12 cellular contexts compared by ENCODE assay signal in the genomic region with DNA sequence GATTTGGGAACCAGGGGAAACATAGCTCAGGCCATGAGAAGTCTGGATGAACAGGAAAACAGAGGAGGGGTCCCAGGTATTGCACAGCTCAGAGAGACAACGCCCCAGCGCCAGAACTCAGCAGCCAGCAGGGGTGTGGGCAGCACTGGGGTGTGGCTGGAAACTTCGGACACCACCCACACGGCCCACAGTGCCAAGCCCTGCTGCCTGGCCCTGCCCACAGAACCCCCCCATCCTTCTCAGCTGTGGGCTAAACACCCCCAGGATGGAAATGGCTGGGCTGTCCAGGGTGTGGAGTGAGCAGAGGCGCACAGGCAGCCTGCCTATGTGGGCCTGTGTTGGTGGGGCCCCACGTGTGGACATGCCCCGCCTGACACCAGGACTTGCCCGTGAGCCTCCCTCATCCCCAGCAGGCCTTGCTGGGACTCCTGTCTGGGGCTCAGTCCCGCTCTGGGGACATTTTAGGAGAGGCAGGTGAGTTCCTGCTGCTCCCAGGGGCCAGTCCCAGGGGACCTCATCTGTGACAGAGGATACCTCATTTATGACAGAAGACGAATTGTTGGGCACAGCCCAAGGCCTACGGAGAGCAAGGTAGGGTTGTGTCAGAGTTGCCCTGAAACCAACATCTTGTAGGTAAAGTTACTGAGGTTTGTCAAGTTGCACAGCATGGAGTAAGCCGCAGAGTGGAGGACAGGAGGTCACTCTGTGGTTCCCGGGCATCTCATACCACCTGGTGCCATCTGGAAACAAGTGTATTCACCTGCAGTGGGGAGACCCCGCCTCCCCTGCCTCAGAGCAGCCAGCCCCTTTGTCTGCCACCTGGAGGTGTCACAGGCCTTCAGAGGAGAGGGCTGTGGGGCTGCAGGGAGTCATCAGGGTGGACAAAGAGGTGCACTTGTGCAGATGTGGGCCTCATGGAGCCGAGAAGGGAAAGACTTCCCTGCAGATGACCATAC.
DNase-seq lines count a peak whose midpoint lies in the region; ATAC-seq and TF ChIP-seq lines count a peak whose summit lies in the region.
"Had no signal": no experiment of that assay in that cellular context is flagged by ENCODE, and none has a peak within 500 bp of the region (broad histone marks: within the 10 kb centered on the region; RNA-seq: fewer than 3 reads in every experiment).

No MANE protein-coding gene starts in this region.

- peaks cover 2% of the 10 kb centered on the region for H3K36me3 Mint-ChIP-seq in activated naive CD8-positive, alpha-beta T cell
- H3K36me3 Mint-ChIP-seq in natural killer cell: no peaks in the 10 kb centered on the region

- TF ChIP-seq CTCF in HEK293 (tag by site-specific recombination; IDR thresholded peaks at IDR 0.05) (no peak), natural killer cell (IDR thresholded peaks at IDR 0.05) (no peak)

- H3K4me1 ChIP-seq in BLaER1 (peaks cover 100% of the 10 kb centered on the region), HEK293 (ENCODE audit: control insufficient read depth, insufficient read depth, low read length) (no peaks in the 10 kb centered on the region)

- peak overlapping the region; percentile 65 for H3K27ac ChIP-seq in BLaER1
- H3K27ac ChIP-seq in HEK293 (ENCODE audit: extremely low read depth, low read depth, low read length): no peak overlapping the region

- no peaks in the 10 kb centered on the region for H3K9me3 Mint-ChIP-seq in activated naive CD8-positive, alpha-beta T cell (ENCODE audit: low read depth)
- peaks cover 0 to 3% of the 10 kb centered on the region in 2 donors for H3K9me3 Mint-ChIP-seq in natural killer cell

- peak overlapping the region; percentile 62 for H3K4me2 ChIP-seq in BLaER1
- H3K4me2 ChIP-seq: smooth muscle cell had no signal

- H3K27me3 ChIP-seq in BLaER1: no peaks in the 10 kb centered on the region

- H3K27ac Mint-ChIP-seq in activated naive CD8-positive, alpha-beta T cell: peak overlapping the region; percentile 94
- peak overlapping the region; percentile 73 to 80 for H3K27ac Mint-ChIP-seq in natural killer cell

- no peak overlapping the region for H3K4me3 Mint-ChIP-seq in activated naive CD8-positive, alpha-beta T cell
- peak overlapping the region; percentile 71 for H3K4me3 Mint-ChIP-seq in natural killer cell

- CTCF ChIA-PET in HEK293 (lab: Yijun Ruan, JAX): interaction anchor here (0.6 to 0.7 kb wide), 2 partner anchors 159 to 554 kb away, joined by 3 read pairs; no protein-coding TSS in a partner anchor

- H3K9me3 ChIP-seq in BLaER1 (peaks cover 5% of the 10 kb centered on the region), HEK293 (ENCODE audit: control insufficient read depth, insufficient read depth, low read depth, low read length) (no peaks in the 10 kb centered on the region)

- intact Hi-C loops in natural killer cell (cut with micrococcal nuclease): no loop called here

- ATAC-seq in natural killer cell: peak in 2 of 3 donors; percentile 13 to 22
- no peak for ATAC-seq in GM19463 (IDR thresholded peaks at IDR 0.05; ENCODE audit: unreplicated experiment)

- H3K4me1 Mint-ChIP-seq in activated naive CD8-positive, alpha-beta T cell (ENCODE audit: low read depth): peaks cover 40% of the 10 kb centered on the region
- peaks cover 38 to 50% of the 10 kb centered on the region in 2 donors for H3K4me1 Mint-ChIP-seq in natural killer cell

- no peak overlapping the region for H3K4me3 ChIP-seq in BLaER1
- H3K4me3 ChIP-seq in HEK293 (ENCODE audit: low read depth, low read length): no peak overlapping the region
- H3K4me3 ChIP-seq: smooth muscle cell had no signal

- H3K9ac ChIP-seq in BLaER1: peak overlapping the region; percentile 36; the same call in 1 of the 2 replicates

- H4K20me1 ChIP-seq in BLaER1: no peaks in the 10 kb centered on the region

- H3K36me3 ChIP-seq in BLaER1: no peaks in the 10 kb centered on the region
- H3K36me3 ChIP-seq in HEK293 (ENCODE audit: control insufficient read depth in 2 of 2, insufficient read depth in 1 of 2, low read length in 2 of 2): no peaks in the 10 kb centered on the region

- DNase-seq in natural killer cell (no peak), NCI-H526 treated with DMSO at 0.1 percent for 48 hours (lab: John Stamatoyannopoulos, UW) (no peak), hypothalamus (lab: John Stamatoyannopoulos, UW) (no peak), NCI-H82 treated with DMSO at 0.1 percent for 48 hours (lab: John Stamatoyannopoulos, UW; ENCODE audit: unreplicated experiment) (no peak)
- DNase-seq: activated CD4-positive, CD25-positive, alpha-beta regulatory T cell; amygdala; NCI-H1092 treated with DMSO at 0.1 percent for 48 hours had no signal

- POLR2A ChIA-PET in HEK293 (lab: Yijun Ruan, JAX): no interaction called here

- no peaks in the 10 kb centered on the region for H3K27me3 Mint-ChIP-seq in activated naive CD8-positive, alpha-beta T cell
- no peaks in the 10 kb centered on the region for H3K27me3 Mint-ChIP-seq in natural killer cell (ENCODE audit: low read depth in 2 of 2)

TF ChIP-seq in HEK293, 187 proteins besides CTCF, POLR2A, EP300 and RAD21:
- TF ChIP-seq IKZF3 (tag by site-specific recombination; IDR thresholded peaks at IDR 0.05): no peak
- TF ChIP-seq KLF1 (tag by site-specific recombination; IDR thresholded peaks at IDR 0.05): peak; percentile 78
- TF ChIP-seq ZNF202 (tag by site-specific recombination; IDR thresholded peaks at IDR 0.05; ENCODE audit: borderline replicate concordance): no peak
- TF ChIP-seq ZBTB21 (tag by site-specific recombination; IDR thresholded peaks at IDR 0.05): no peak
- peak; percentile 61 for TF ChIP-seq ZFHX2 (tag by site-specific recombination; conservative IDR thresholded peaks at IDR 0.05)
